ENCODE assay signal across 7 cellular contexts in the genomic region with DNA sequence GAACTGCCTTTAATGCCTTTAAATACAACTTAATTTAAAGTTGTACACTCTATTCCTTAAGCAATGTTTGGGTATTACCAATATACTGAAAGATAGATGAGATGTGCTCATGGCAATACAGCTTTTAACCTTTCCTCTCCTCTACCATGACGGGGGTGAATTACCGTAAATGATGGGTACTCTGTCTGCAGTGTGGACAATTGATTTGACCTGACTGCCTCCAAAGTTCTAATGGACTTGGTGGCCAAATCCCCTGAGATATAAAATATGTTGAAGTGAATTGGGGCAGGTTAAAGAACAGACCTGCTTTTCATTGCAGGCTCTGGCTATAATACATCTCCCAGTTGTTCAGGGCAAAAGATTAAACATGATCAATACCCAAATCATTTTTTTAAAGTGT.
"Had no signal": no experiment of that assay in that cellular context is flagged by ENCODE, and none has a peak within 500 bp of the region (broad histone marks: within the 10 kb centered on the region; RNA-seq: fewer than 3 reads in every experiment).

No MANE protein-coding gene starts in this region.

- DNase-seq: IMR-90, KBM-7, KG1 had no signal

- H3K27ac Mint-ChIP-seq: IgD-negative memory B cell had no signal

- H3K4me1 Mint-ChIP-seq: IgD-negative memory B cell had no signal

- ATAC-seq: K562 had no signal

- H3K27ac ChIP-seq: HL-60 had no signal

- FAIRE-seq: HTR-8/SVneo, K562 had no signal

- H3K4me3 Mint-ChIP-seq: IgD-negative memory B cell had no signal

- H3K4me3 ChIP-seq: K562 had no signal
